Comparison of ENCODE assay signal across 16 cellular contexts in the genomic region with DNA sequence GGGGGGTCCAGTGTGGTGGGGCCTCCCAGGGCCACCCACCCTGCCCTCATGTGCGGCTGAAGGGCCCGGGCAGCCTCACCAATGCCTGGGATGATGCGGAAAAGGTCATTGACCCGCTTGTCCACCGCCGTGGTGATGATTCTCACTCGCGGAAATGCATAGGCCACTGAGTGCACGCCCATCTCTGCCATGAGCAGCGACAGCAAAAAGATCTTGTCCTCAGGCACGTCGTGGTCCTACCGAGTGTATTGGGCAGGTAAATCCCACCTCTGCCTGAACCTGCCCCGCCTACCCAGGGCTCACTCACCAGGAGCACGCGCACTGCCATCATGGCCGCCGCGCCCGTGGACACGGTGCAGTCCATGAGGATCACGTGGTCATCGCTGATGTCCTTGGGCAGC. TPM values are rescaled to one million over a fixed set of nuclear protein-coding genes. Genes with fewer than 3 reads are reported as not detected.
DNase-seq lines count a peak whose midpoint lies in the region; FAIRE-seq and TF ChIP-seq lines count a peak whose summit lies in the region.
"Had no signal": no experiment of that assay in that cellular context is flagged by ENCODE, and none has a peak within 500 bp of the region (broad histone marks: within the 10 kb centered on the region; RNA-seq: fewer than 3 reads in every experiment).

No MANE protein-coding gene starts in this region.

- TF ChIP-seq POLR2A in esophagus squamous epithelium (IDR thresholded peaks at IDR 0.05) (no peak), GM12892 (IDR thresholded peaks at IDR 0.05; ENCODE audit: low read depth, low read length) (no peak)

- no peak for TF ChIP-seq CTCF in esophagus squamous epithelium (IDR thresholded peaks at IDR 0.05)

- no peak for FAIRE-seq in GM12892 (lab: Jason Lieb, UNC)

- DNase-seq in H7 (no peak), esophagus squamous epithelium (lab: John Stamatoyannopoulos, UW) (no peak), HT-29 (ENCODE audit: low spot score) (no peak), GM12892 (ENCODE audit: insufficient read length) (no peak)
- DNase-seq: activated CD4-positive, alpha-beta T cell treated with anti-CD3 and anti-CD28 coated beads, Interleukin-2, amount 50 U/mL, for 1 hour; activated T-cell treated with anti-CD3 and anti-CD28 coated beads, Interleukin-2, amount 50 U/mL, for 72 hours; amniotic stem cell; NCI-H2081 treated with DMSO at 0.1 percent for 48 hours; NCI-H748 treated with DMSO at 0.1 percent for 48 hours; SHP77; T-helper 9 cell had no signal

- H3K4me1 ChIP-seq in esophagus squamous epithelium: peaks cover 11 to 50% (median 17%) of the 10 kb centered on the region in 3 donors

- H3K4me3 ChIP-seq in H7 (ENCODE audit: insufficient read depth, low read depth, low read length) (peak overlapping the region; percentile 55; the same call in 1 of the 2 replicates), esophagus squamous epithelium (no peak overlapping the region)
- H3K4me3 ChIP-seq: BLaER1, coronary artery, esophagus muscularis mucosa, smooth muscle cell, suprapubic skin had no signal

- intact Hi-C loops in esophagus squamous epithelium (cut with DNase I): no loop called here

- WGBS in esophagus squamous epithelium, 2 donors: 60 to 92% methylated on average over 1 to 17 of the region's 23 CpGs

- peak overlapping the region; percentile 0 to 96 (median 48) for H3K27ac ChIP-seq in esophagus squamous epithelium
- H3K27ac ChIP-seq: BLaER1, coronary artery, esophagus muscularis mucosa, suprapubic skin had no signal

- no peaks in the 10 kb centered on the region for H3K27me3 ChIP-seq in H7 (ENCODE audit: control insufficient read depth, insufficient read depth, low read length)
- no peaks in the 10 kb centered on the region for H3K27me3 ChIP-seq in esophagus squamous epithelium
- H3K27me3 ChIP-seq: BLaER1, esophagus muscularis mucosa, suprapubic skin had no signal

- no peaks in the 10 kb centered on the region for H3K9me3 ChIP-seq in esophagus squamous epithelium
- H3K9me3 ChIP-seq: BLaER1, esophagus muscularis mucosa, suprapubic skin had no signal

- H3K36me3 ChIP-seq in H7 (replicated peaks; ENCODE audit: control insufficient read depth, insufficient read depth, low read length) (peaks cover 8% of the 10 kb centered on the region), esophagus squamous epithelium (peaks cover 32 to 94% (median 32%) of the 10 kb centered on the region in 3 donors)

RNA-seq across cellular contexts. Expression of gene UCKL1, which starts 16.1 kb away (rescaled TPM):
- 21.8 and 26.6 TPM in 2 replicates for total RNA-seq in H7 (2014; rRNA removed; shearing (Covaris generic))
- total RNA-seq in esophagus squamous epithelium: 10 to 100 TPM; 23.1 to 38.0 (median 25.6) TPM
- 63.2 and 68.4 TPM in 2 replicates for total RNA-seq in HT-29 (2014; rRNA removed; shearing (Covaris generic))
- 13.8 TPM for polyA plus RNA-seq in GM12892 (2012; ENCODE audit: missing spikeins)

RNA-seq across cellular contexts. Expression of gene ZNF512B, which starts 29.7 kb away (rescaled TPM):
- 13.3 and 15.5 TPM in 2 replicates for total RNA-seq in H7 (2014; rRNA removed; shearing (Covaris generic))
- total RNA-seq in esophagus squamous epithelium: 10 to 100 TPM; 10.7 to 17.6 (median 14.2) TPM
- 0.34 and 0.38 TPM in 2 replicates for total RNA-seq in HT-29 (2014; rRNA removed; shearing (Covaris generic))
- 6.9 TPM for polyA plus RNA-seq in GM12892 (2012; ENCODE audit: missing spikeins)

RNA-seq across cellular contexts. Expression of gene SAMD10, which starts 39.4 kb away (rescaled TPM):
- 3.8 and 5.7 TPM in 2 replicates for total RNA-seq in H7 (2014; rRNA removed; shearing (Covaris generic))
- 10 to 100 TPM in 1 of 4 donors, 1 to 10 TPM in 3; 5.1 to 15.9 (median 6.8) TPM for total RNA-seq in esophagus squamous epithelium
- total RNA-seq in HT-29 (2014; rRNA removed; shearing (Covaris generic)): 47.2 and 51.9 TPM in 2 replicates
- polyA plus RNA-seq in GM12892 (2012; ENCODE audit: missing spikeins): 22.0 TPM

RNA-seq across cellular contexts. Expression of gene PRPF6, which starts 40.9 kb away (rescaled TPM):
- total RNA-seq in H7 (2014; rRNA removed; shearing (Covaris generic)): 70.8 and 75.3 TPM in 2 replicates
- total RNA-seq in esophagus squamous epithelium: 10 to 100 TPM; 34.1 to 57.4 (median 45.8) TPM
- total RNA-seq in HT-29 (2014; rRNA removed; shearing (Covaris generic)): 102 and 110 TPM in 2 replicates
- polyA plus RNA-seq in GM12892 (2012; ENCODE audit: missing spikeins): 45.8 TPM

RNA-seq across cellular contexts. Expression of gene DNAJC5, which starts 45.1 kb away (rescaled TPM):
- total RNA-seq in H7 (2014; rRNA removed; shearing (Covaris generic)): 29.2 and 30.8 TPM in 2 replicates
- total RNA-seq in esophagus squamous epithelium: 10 to 100 TPM; 58.7 to 89.5 (median 75.4) TPM
- 106 and 109 TPM in 2 replicates for total RNA-seq in HT-29 (2014; rRNA removed; shearing (Covaris generic))
- polyA plus RNA-seq in GM12892 (2012; ENCODE audit: missing spikeins): 13.7 TPM
